ENCODE assay signal across 22 cellular contexts in genomic region chr6:40733770-40734396, GRCh38.
DNase-seq lines count a peak whose midpoint lies in the region; ATAC-seq, FAIRE-seq and TF ChIP-seq lines count a peak whose summit lies in the region.
"Had no signal": no experiment of that assay in that cellular context is flagged by ENCODE, and none has a peak within 500 bp of the region (broad histone marks: within the 10 kb centered on the region; RNA-seq: fewer than 3 reads in every experiment).

No MANE protein-coding gene starts in this region.

- H3K36me3 ChIP-seq in SK-N-SH (replicated peaks in 1 of 2; ENCODE audit: control insufficient read depth in 1 of 2, insufficient read depth in 2 of 2, low read length in 1 of 2) = no peaks in the 10 kb centered on the region
- H3K36me3 ChIP-seq: SJSA1 had no signal

- peaks cover 36% of the 10 kb centered on the region for H3K27me3 Mint-ChIP-seq in stimulated activated memory B cell treated with anti-CD40 and anti-IgM and Interleukin-4, amounts not matched to agents 10 μg/mL and 1 μg/mL and 100 μg/mL, for 72 hours

- CTCF ChIA-PET in SK-N-SH (lab: Yijun Ruan, JAX) = interaction anchor here (1.1 to 3.9 kb wide), 2 partner anchors 9 to 146 kb away, joined by 3 to 11 read pairs; no protein-coding TSS in a partner anchor

- no peaks in the 10 kb centered on the region for H3K9me3 ChIP-seq in SK-N-SH
- H3K9me3 ChIP-seq: SJSA1 had no signal

- H3K4me3 ChIP-seq in SK-N-SH (ENCODE audit: low read depth in 2 of 2, low read length in 1 of 2) = no peak overlapping the region
- H3K4me3 ChIP-seq: PC-9, SJSA1 had no signal

- no peak overlapping the region for H3K27ac Mint-ChIP-seq in stimulated activated memory B cell treated with anti-CD40 and anti-IgM and Interleukin-4, amounts not matched to agents 10 μg/mL and 1 μg/mL and 100 μg/mL, for 72 hours
- H3K27ac Mint-ChIP-seq: B cell; CD8-positive, alpha-beta memory T cell; T-cell had no signal

- no peak overlapping the region for H3K9ac ChIP-seq in SK-N-SH

- no peaks in the 10 kb centered on the region for H3K9me2 ChIP-seq in SK-N-SH

- peak overlapping the region; percentile 7; the same call in 1 of the 2 replicates for H3K4me2 ChIP-seq in SK-N-SH
- H3K4me2 ChIP-seq: PC-9 had no signal

- H3K27ac ChIP-seq in SK-N-SH (ENCODE audit: low read depth in 2 of 2, low read length in 1 of 2) (0 out of 4 replicates have a peak overlapping the region, but pooled peaks of 1 of the 2 experiments have one; percentile 20), VCaP (peak overlapping the region; percentile 72)
- H3K27ac ChIP-seq: 22Rv1, PC-9, SJSA1 had no signal

- TF ChIP-seq CTCF in SK-N-SH (IDR thresholded peaks at IDR 0.05) (no peak), VCaP (conservative IDR thresholded peaks at IDR 0.05) (no peak)

- H4K20me1 ChIP-seq in SK-N-SH (ENCODE audit: insufficient read depth) = no peaks in the 10 kb centered on the region

- peaks cover 12% of the 10 kb centered on the region for H3K4me1 Mint-ChIP-seq in stimulated activated memory B cell treated with anti-CD40 and anti-IgM and Interleukin-4, amounts not matched to agents 10 μg/mL and 1 μg/mL and 100 μg/mL, for 72 hours
- H3K4me1 Mint-ChIP-seq: CD8-positive, alpha-beta memory T cell; T-cell had no signal

- H3K36me3 Mint-ChIP-seq in stimulated activated memory B cell treated with anti-CD40 and anti-IgM and Interleukin-4, amounts not matched to agents 10 μg/mL and 1 μg/mL and 100 μg/mL, for 72 hours = no peaks in the 10 kb centered on the region
- H3K36me3 Mint-ChIP-seq: CD8-positive, alpha-beta memory T cell; T-cell had no signal

- no peak overlapping the region for H3K4me3 Mint-ChIP-seq in stimulated activated memory B cell treated with anti-CD40 and anti-IgM and Interleukin-4, amounts not matched to agents 10 μg/mL and 1 μg/mL and 100 μg/mL, for 72 hours
- H3K4me3 Mint-ChIP-seq: B cell; CD8-positive, alpha-beta memory T cell; T-cell had no signal

- H3K9me3 Mint-ChIP-seq in stimulated activated memory B cell treated with anti-CD40 and anti-IgM and Interleukin-4, amounts not matched to agents 10 μg/mL and 1 μg/mL and 100 μg/mL, for 72 hours = peaks cover 4% of the 10 kb centered on the region
- H3K9me3 Mint-ChIP-seq: CD8-positive, alpha-beta memory T cell; T-cell had no signal

- H3K27me3 ChIP-seq in SK-N-SH (ENCODE audit: insufficient read depth) = no peaks in the 10 kb centered on the region

- H3K4me1 ChIP-seq in SK-N-SH (ENCODE audit: control insufficient read depth in 1 of 2, insufficient read depth in 2 of 2, low read depth in 1 of 2, low read length in 1 of 2) = peaks cover 0 to 16% of the 10 kb centered on the region in 2 experiments; a peak in 2 of 4 replicates
- H3K4me1 ChIP-seq: SJSA1 had no signal

- 54% methylated on average over 4 of the region's 4 CpGs for WGBS in SK-N-SH (ENCODE audit: low lambda C conversion rate)

- TF ChIP-seq RAD21 in SK-N-SH (IDR thresholded peaks at IDR 0.05; ENCODE audit: low read length) = no peak

- DNase-seq in SK-N-SH (no peak), urothelium cell line (ENCODE audit: low spot score) (no peak), NCI-H128 (lab: John Stamatoyannopoulos, UW; ENCODE audit: unreplicated experiment) (no peak), KG1 (lab: John Stamatoyannopoulos, UW) (no peak)
- DNase-seq: CD8-positive, alpha-beta memory T cell; DMS79 treated with DMSO at 0.1 percent for 48 hours; H7; NCI-H1417 treated with DMSO at 0.1 percent for 48 hours; NCI-H2029; NCI-H2171 treated with DMSO at 0.1 percent for 48 hours; NCI-H748 treated with DMSO at 0.1 percent for 48 hours; PC-9; T-cell had no signal

- H3F3A ChIP-seq in SK-N-SH (replicated peaks; ENCODE audit: insufficient read depth) = peaks cover 8% of the 10 kb centered on the region

- no peak for ATAC-seq in SK-N-SH treated with all-trans-retinoic acid at 6 μM for 48 hours
- peak; percentile 41 for ATAC-seq in HG02852 (IDR thresholded peaks at IDR 0.05; ENCODE audit: unreplicated experiment)
- ATAC-seq in stimulated activated memory B cell treated with anti-CD40 and anti-IgM and Interleukin-4, amounts not matched to agents 10 μg/mL and 1 μg/mL and 100 μg/mL, for 72 hours = peak; percentile 67
- ATAC-seq: T-cell had no signal

- POLR2A ChIA-PET in SK-N-SH (lab: Yijun Ruan, JAX) = no interaction called here

- H3K79me2 ChIP-seq in SK-N-SH (ENCODE audit: insufficient read depth) = no peaks in the 10 kb centered on the region

- no peak for TF ChIP-seq EP300 in SK-N-SH (IDR thresholded peaks at IDR 0.05; ENCODE audit: borderline replicate concordance in 1 of 2, low read depth in 1 of 2, low read length in 1 of 2)

- no peak overlapping the region for H2AFZ ChIP-seq in SK-N-SH (ENCODE audit: low read depth)
- H2AFZ ChIP-seq: PC-9 had no signal

- no peak for FAIRE-seq in urothelium cell line (lab: Jason Lieb, UNC)
- FAIRE-seq: G401.6, GM12892 had no signal

TF ChIP-seq in SK-N-SH, 30 proteins besides CTCF, POLR2A, EP300 and RAD21 (continues in another document):
- no peak for TF ChIP-seq IRF3 (IDR thresholded peaks at IDR 0.05; ENCODE audit: low read depth, low read length)
- TF ChIP-seq TEAD4 (IDR thresholded peaks at IDR 0.05; ENCODE audit: borderline replicate concordance, insufficient read depth) = no peak
- no peak for TF ChIP-seq PBX3 (IDR thresholded peaks at IDR 0.05)
- TF ChIP-seq ELF1 (IDR thresholded peaks at IDR 0.05) = no peak
- no peak for TF ChIP-seq TAF1 (IDR thresholded peaks at IDR 0.05; ENCODE audit: borderline replicate concordance, low read depth, low read length)
- TF ChIP-seq GABPA (IDR thresholded peaks at IDR 0.05; ENCODE audit: low read depth) = no peak
- no peak for TF ChIP-seq FOXJ3 (CRISPR knock-in tag; IDR thresholded peaks at IDR 0.05)

TF ChIP-seq in SK-N-SH treated with all-trans-retinoic acid at 6 μM for 48 hours, 23 proteins besides CTCF, POLR2A, EP300 and RAD21:
- TF ChIP-seq PATZ1 (CRISPR knock-in tag; IDR thresholded peaks at IDR 0.05; ENCODE audit: borderline replicate concordance) = no peak
- TF ChIP-seq ZFP3 (CRISPR knock-in tag; IDR thresholded peaks at IDR 0.05) = no peak
- no peak for TF ChIP-seq GLIS3 (CRISPR knock-in tag; IDR thresholded peaks at IDR 0.05)
- no peak for TF ChIP-seq TOX (CRISPR knock-in tag; IDR thresholded peaks at IDR 0.05; ENCODE audit: borderline replicate concordance)
- no peak for TF ChIP-seq ESRRG (CRISPR knock-in tag; IDR thresholded peaks at IDR 0.05)
- no peak for TF ChIP-seq SNAI2 (CRISPR knock-in tag; IDR thresholded peaks at IDR 0.05)
